ENCODE assay signal across 23 cellular contexts in genomic region chr4:80008351-80008750, GRCh38.
A peak's percentile ranks its signal among the peaks of the same experiment; 100 is the strongest.
DNase-seq lines count a peak whose midpoint lies in the region; ATAC-seq and TF ChIP-seq lines count a peak whose summit lies in the region.
"Had no signal": no experiment of that assay in that cellular context is flagged by ENCODE, and none has a peak within 500 bp of the region (broad histone marks: within the 10 kb centered on the region; RNA-seq: fewer than 3 reads in every experiment).

No MANE protein-coding gene starts in this region.

- CTCF ChIA-PET in CD4-positive, alpha-beta T cell (lab: Charles Lee) = no interaction called here

- peaks cover 38% of the 10 kb centered on the region for H3K36me3 ChIP-seq in DND-41 (ENCODE audit: insufficient read depth, low read length)
- H3K36me3 ChIP-seq in effector memory CD4-positive, alpha-beta T cell (ENCODE audit: control insufficient read depth, insufficient read depth, low read length) = peaks cover 4% of the 10 kb centered on the region

- H3K4me1 ChIP-seq in DND-41 (ENCODE audit: insufficient read depth, low read length) = peaks cover 79% of the 10 kb centered on the region
- H3K4me1 ChIP-seq in effector memory CD4-positive, alpha-beta T cell (ENCODE audit: control insufficient read depth, insufficient read depth, low read length, poor library complexity, severe bottlenecking) = peaks cover 14% of the 10 kb centered on the region

- no peak overlapping the region for H3K4me3 ChIP-seq in DND-41 (ENCODE audit: low read depth in 1 of 2, low read length in 2 of 2)
- no peak overlapping the region for H3K4me3 ChIP-seq in effector memory CD4-positive, alpha-beta T cell (ENCODE audit: insufficient read depth, low read depth, low read length, poor library complexity, severe bottlenecking)
- H3K4me3 ChIP-seq: SJCRH30 had no signal

- POLR2A ChIA-PET in CD4-positive, alpha-beta T cell (lab: Charles Lee) = no interaction called here

- ATAC-seq in CD4-positive, alpha-beta T cell (ENCODE audit: poor library complexity) = no peak
- no peak for ATAC-seq in DND-41 (ENCODE audit: insufficient read depth, low read depth)
- no peak for ATAC-seq in T-helper 17 cell
- ATAC-seq: left colon, Panc1 had no signal

- no peak overlapping the region for H3K27ac ChIP-seq in CD4-positive, alpha-beta T cell (ENCODE audit: low read depth, low read length)
- peak overlapping the region; percentile 86 for H3K27ac ChIP-seq in DND-41 (ENCODE audit: low read length)
- H3K27ac ChIP-seq in effector memory CD4-positive, alpha-beta T cell (ENCODE audit: insufficient read depth, low read length, poor library complexity, severe bottlenecking) = peak overlapping the region; percentile 45
- H3K27ac ChIP-seq: HL-60, SJCRH30 had no signal

- peaks cover 88% of the 10 kb centered on the region for H3K36me3 Mint-ChIP-seq in CD4-positive, alpha-beta T cell (ENCODE audit: low read depth)
- H3K36me3 Mint-ChIP-seq in T-helper 17 cell (ENCODE audit: low read depth) (peaks cover 13% of the 10 kb centered on the region), CD14-positive monocyte (peaks cover 49 to 77% of the 10 kb centered on the region in 2 donors)

- H3K4me3 Mint-ChIP-seq in CD4-positive, alpha-beta T cell = no peak overlapping the region
- H3K4me3 Mint-ChIP-seq in T-helper 17 cell (peak overlapping the region; percentile 76), CD14-positive monocyte (no peak overlapping the region)
- H3K4me3 Mint-ChIP-seq: activated B cell treated with CpG ODN at 0.5 μM for 24 hours, naive B cell, type B pancreatic cell had no signal

- no peaks in the 10 kb centered on the region for H4K20me1 ChIP-seq in DND-41 (ENCODE audit: insufficient read depth, low read length)

- TF ChIP-seq CTCF in CD4-positive, alpha-beta T cell (IDR thresholded peaks at IDR 0.05) = no peak
- no peak for TF ChIP-seq CTCF in DND-41 (IDR thresholded peaks at IDR 0.05; ENCODE audit: borderline replicate concordance, extremely low read depth, low read length, poor library complexity, severe bottlenecking)
- TF ChIP-seq CTCF in CD14-positive monocyte (IDR thresholded peaks at IDR 0.05) = no peak
- TF ChIP-seq CTCF in GM20000 (IDR thresholded peaks at IDR 0.05; ENCODE audit: extremely low read depth, missing control alignments) = no peak

- intact Hi-C loops in CD4-positive, alpha-beta T cell (cut with DNase I, micrococcal nuclease) = no loop called here
- intact Hi-C loops in CD14-positive monocyte (cut with micrococcal nuclease) = no loop called here

- H3K9ac ChIP-seq in DND-41 (ENCODE audit: low read depth, low read length) = peak overlapping the region; percentile 42; the same call in 1 of the 2 replicates

- peak overlapping the region; percentile 76 for H3K27ac Mint-ChIP-seq in CD4-positive, alpha-beta T cell
- H3K27ac Mint-ChIP-seq in T-helper 17 cell = peak overlapping the region; percentile 93
- H3K27ac Mint-ChIP-seq in CD14-positive monocyte = peak overlapping the region in 2 of 7 donors; percentile 61 to 70
- H3K27ac Mint-ChIP-seq: activated B cell treated with CpG ODN at 0.5 μM for 24 hours, type B pancreatic cell had no signal

- H3K27me3 ChIP-seq in CD4-positive, alpha-beta T cell (ENCODE audit: control insufficient read depth, insufficient read depth, low read length) = no peaks in the 10 kb centered on the region
- H3K27me3 ChIP-seq in DND-41 (ENCODE audit: insufficient read depth, low read length, poor library complexity) = no peaks in the 10 kb centered on the region
- H3K27me3 ChIP-seq in effector memory CD4-positive, alpha-beta T cell (replicated peaks; ENCODE audit: control insufficient read depth, insufficient read depth, low read length, poor library complexity, severe bottlenecking) = no peaks in the 10 kb centered on the region
- H3K27me3 ChIP-seq: SJCRH30 had no signal

- H3K27me3 Mint-ChIP-seq in CD4-positive, alpha-beta T cell = no peaks in the 10 kb centered on the region
- H3K27me3 Mint-ChIP-seq in T-helper 17 cell (no peaks in the 10 kb centered on the region), CD14-positive monocyte (ENCODE audit: low read depth in 3 of 3) (peaks cover 0 to 2% (median 0%) of the 10 kb centered on the region in 3 donors)
- H3K27me3 Mint-ChIP-seq: activated B cell treated with CpG ODN at 0.5 μM for 24 hours, naive B cell, type B pancreatic cell had no signal

- peaks cover 23% of the 10 kb centered on the region for H3K79me2 ChIP-seq in DND-41 (ENCODE audit: insufficient read depth, low read length)

- no peak overlapping the region for H2AFZ ChIP-seq in DND-41 (ENCODE audit: low read depth, low read length)

- no peak for DNase-seq in CD4-positive, alpha-beta T cell
- DNase-seq in DND-41 (peak; percentile 39), T-helper 17 cell (no peak), superior temporal gyrus (ENCODE audit: extremely low spot score) (no peak), CD14-positive monocyte (ENCODE audit: low spot score) (no peak), GM20000 (ENCODE audit: low spot score) (no peak)
- no peak for DNase-seq in effector memory CD4-positive, alpha-beta T cell
- DNase-seq: activated B cell treated with CpG ODN at 0.5 μM for 24 hours; activated naive CD4-positive, alpha-beta T cell treated with anti-CD3 and anti-CD28 coated beads, Interleukin-2, amount 50 U/mL, for 16 hours; DMS79; GOT3; left colon; naive B cell; NCI-H187; NCI-H2227 treated with DMSO at 0.1 percent for 48 hours; NCI-H82; stimulated activated CD4-positive, alpha-beta T cell treated with anti-CD3 and anti-CD28 coated beads, Interleukin-1b, Interleukin-23, amount 100 ng/mL, for 48 hours; stimulated activated naive CD4-positive, alpha-beta T cell; T-helper 9 cell had no signal

- H3K4me1 Mint-ChIP-seq in CD4-positive, alpha-beta T cell (ENCODE audit: low read depth) = peaks cover 58% of the 10 kb centered on the region
- H3K4me1 Mint-ChIP-seq in T-helper 17 cell (peaks cover 44% of the 10 kb centered on the region), CD14-positive monocyte (peaks cover 42% of the 10 kb centered on the region)

- H3K4me2 ChIP-seq in DND-41 (ENCODE audit: insufficient read depth, low read length) = no peak overlapping the region

- peaks cover 5% of the 10 kb centered on the region for H3K9me3 Mint-ChIP-seq in CD4-positive, alpha-beta T cell
- peaks cover 7 to 9% (median 8%) of the 10 kb centered on the region in 7 donors for H3K9me3 Mint-ChIP-seq in CD14-positive monocyte

- no peaks in the 10 kb centered on the region for H3K9me3 ChIP-seq in CD4-positive, alpha-beta T cell (ENCODE audit: control insufficient read depth, low read length)
- H3K9me3 ChIP-seq in DND-41 (ENCODE audit: insufficient read depth, low read length, severe bottlenecking) (peaks cover 13% of the 10 kb centered on the region), T-helper 17 cell (ENCODE audit: control insufficient read depth, low read length, poor library complexity, severe bottlenecking) (peaks cover 3% of the 10 kb centered on the region)
- H3K9me3 ChIP-seq in effector memory CD4-positive, alpha-beta T cell (ENCODE audit: control insufficient read depth, low read length) = no peaks in the 10 kb centered on the region
